Comparison of ENCODE assay signal across 26 cellular contexts in the genomic region with DNA sequence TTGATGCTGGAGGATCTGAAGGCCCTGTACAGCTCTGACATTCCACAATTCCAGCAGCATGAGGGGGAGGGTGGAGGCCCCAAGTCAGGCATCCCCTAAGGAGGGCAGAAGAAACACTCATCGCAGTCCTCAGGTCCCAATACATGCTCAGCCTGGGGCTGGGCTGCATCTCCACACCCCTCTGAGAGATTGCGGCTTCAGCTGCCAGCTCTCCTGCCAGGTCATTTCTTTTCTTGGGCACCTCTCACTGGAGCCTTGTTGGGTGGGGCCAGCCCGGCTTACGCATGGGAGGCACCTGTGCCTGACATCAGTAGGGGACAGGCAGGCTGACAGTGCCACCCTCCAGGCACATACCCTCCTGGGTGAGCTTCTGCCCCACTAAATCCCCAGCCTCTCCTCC.
"Had no signal": no experiment of that assay in that cellular context is flagged by ENCODE, and none has a peak within 500 bp of the region (broad histone marks: within the 10 kb centered on the region; RNA-seq: fewer than 3 reads in every experiment).

No MANE protein-coding gene starts in this region.

- H3K27me3 ChIP-seq: ovary, right atrium auricular region, right lobe of liver, upper lobe of left lung had no signal

- H3K4me1 Mint-ChIP-seq: neural crest cell; stimulated activated effector memory CD8-positive, alpha-beta T cell treated with anti-CD3 and anti-CD28 coated beads, Interleukin-12 subunit alpha, Interleukin-12 subunit beta, amount 100 ng/mL, for 72 hours had no signal

- DNase-seq: hippocampal formation; kidney; left colon; left ventricle myocardium inferior; mesendoderm; naive thymus-derived CD8-positive, alpha-beta T cell; occipital lobe; ovary; stimulated activated CD4-positive, alpha-beta T cell treated with anti-CD3 and anti-CD28 coated beads, Interleukin-12 subunit alpha, Interleukin-12 subunit beta, amount 100 ng/mL, for 4 hours; stimulated activated CD4-positive, alpha-beta T cell treated with anti-CD3 and anti-CD28 coated beads, Interleukin-15, amount 100 ng/mL, for 24 hours; stimulated activated CD4-positive, alpha-beta T cell treated with anti-CD3 and anti-CD28 coated beads, Interleukin-2, amount 100 ng/mL, for 24 hours; stimulated activated CD4-positive, alpha-beta T cell treated with anti-CD3 and anti-CD28 coated beads, Interleukin-4, amount 100 ng/mL, for 1 hour; stimulated activated naive CD4-positive, alpha-beta T cell; substantia nigra had no signal

- H3K36me3 ChIP-seq: left ventricle myocardium inferior, neutrophil, ovary, right atrium auricular region, right lobe of liver, tibial nerve, upper lobe of left lung had no signal

- H3K4me3 ChIP-seq: left ventricle myocardium inferior, lung, ovary, right atrium auricular region, right lobe of liver, skin epidermis, tibial nerve, upper lobe of left lung had no signal

- H3K27ac Mint-ChIP-seq: naive thymus-derived CD8-positive, alpha-beta T cell; nephron; progenitor cell of endocrine pancreas; stimulated activated effector memory CD8-positive, alpha-beta T cell treated with anti-CD3 and anti-CD28 coated beads, Interleukin-12 subunit alpha, Interleukin-12 subunit beta, amount 100 ng/mL, for 72 hours; stimulated activated naive CD8-positive, alpha-beta T cell treated with anti-CD3 and anti-CD28 coated beads, Interleukin-15, Interleukin-2, amounts not matched to agents 100 ng/mL and 50 ng/mL, for 24 hours had no signal

- H3K27ac ChIP-seq: left ventricle myocardium inferior, neutrophil, ovary, right atrium auricular region, right lobe of liver, skin epidermis, tibial nerve, upper lobe of left lung had no signal

- H3K36me3 Mint-ChIP-seq: naive thymus-derived CD8-positive, alpha-beta T cell; stimulated activated effector memory CD8-positive, alpha-beta T cell treated with anti-CD3 and anti-CD28 coated beads, Interleukin-12 subunit alpha, Interleukin-12 subunit beta, amount 100 ng/mL, for 72 hours had no signal

- H3K9me3 Mint-ChIP-seq: naive thymus-derived CD8-positive, alpha-beta T cell; nephron; neural crest cell; stimulated activated effector memory CD8-positive, alpha-beta T cell treated with anti-CD3 and anti-CD28 coated beads, Interleukin-12 subunit alpha, Interleukin-12 subunit beta, amount 100 ng/mL, for 72 hours; stimulated activated naive CD8-positive, alpha-beta T cell treated with anti-CD3 and anti-CD28 coated beads, Interleukin-15, Interleukin-2, amounts not matched to agents 100 ng/mL and 50 ng/mL, for 24 hours had no signal

- H3K4me3 Mint-ChIP-seq: naive thymus-derived CD8-positive, alpha-beta T cell; nephron; neural crest cell; stimulated activated effector memory CD8-positive, alpha-beta T cell treated with anti-CD3 and anti-CD28 coated beads, Interleukin-12 subunit alpha, Interleukin-12 subunit beta, amount 100 ng/mL, for 72 hours; stimulated activated naive CD8-positive, alpha-beta T cell treated with anti-CD3 and anti-CD28 coated beads, Interleukin-15, Interleukin-2, amounts not matched to agents 100 ng/mL and 50 ng/mL, for 24 hours had no signal

- H3K4me1 ChIP-seq: left ventricle myocardium inferior, right atrium auricular region, right lobe of liver, tibial nerve, upper lobe of left lung had no signal

- H3K9me3 ChIP-seq: left ventricle myocardium inferior, neutrophil, ovary, right atrium auricular region, right lobe of liver, tibial nerve, upper lobe of left lung had no signal
